8 cellular contexts compared by ENCODE assay signal in the genomic region with DNA sequence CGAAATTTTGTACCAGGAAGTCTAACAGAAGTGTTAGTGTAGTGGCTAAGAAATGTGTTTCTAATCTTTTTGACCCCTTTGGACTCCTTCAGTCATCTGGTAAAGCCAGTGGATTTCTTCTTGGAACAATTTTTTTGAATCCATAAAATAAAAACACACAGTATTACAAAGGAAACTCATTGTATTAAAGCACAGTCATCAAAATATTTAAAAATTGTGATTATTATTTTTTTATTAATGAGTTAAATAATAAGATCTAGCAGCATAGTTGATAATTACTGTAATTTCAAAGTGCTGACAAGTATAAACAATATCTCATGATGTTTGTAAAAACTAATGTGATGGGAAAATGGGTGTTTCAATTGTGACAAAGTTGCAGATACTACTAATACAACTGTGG.
"Had no signal": no experiment of that assay in that cellular context is flagged by ENCODE, and none has a peak within 500 bp of the region (broad histone marks: within the 10 kb centered on the region; RNA-seq: fewer than 3 reads in every experiment).

No MANE protein-coding gene starts in this region.

- DNase-seq: GDM1, GF-D8 had no signal

- ATAC-seq: GM12878 had no signal

- H3K4me3 ChIP-seq: GM12878 had no signal

- FAIRE-seq: G401.6, GM12878, GM12891, GM12892, GM18507, GM19239 had no signal
